24 cellular contexts compared by ENCODE assay signal in genomic region chr11:87020336-87020735, GRCh38.
"Had no signal": no experiment of that assay in that cellular context is flagged by ENCODE, and none has a peak within 500 bp of the region (broad histone marks: within the 10 kb centered on the region; RNA-seq: fewer than 3 reads in every experiment).

No MANE protein-coding gene starts in this region.

- H3K36me3 ChIP-seq: colonic mucosa, left lung, upper lobe of left lung had no signal

- ATAC-seq: activated CD4-positive, alpha-beta T cell treated with anti-CD3 and anti-CD28 coated beads for 36 hours; activated T-cell treated with anti-CD3 and anti-CD28 coated beads, Interleukin-2, amount 50 U/mL, for 4 hours; left lung; sciatic nerve; stimulated activated memory B cell treated with anti-CD40 and anti-IgM and Interleukin-4, amounts not matched to agents 10 μg/mL and 1 μg/mL and 100 μg/mL, for 72 hours had no signal

- DNase-seq: activated B cell treated with CpG ODN at 0.5 μM for 24 hours; activated CD4-positive, alpha-beta T cell treated with anti-CD3 and anti-CD28 coated beads for 36 hours; activated CD4-positive, alpha-beta T cell treated with anti-CD3 and anti-CD28 coated beads, Interleukin-2, amount 50 U/mL, for 4 hours; activated CD8-positive, alpha-beta memory T cell treated with anti-CD3 and anti-CD28 coated beads, Interleukin-2, amount 50 U/mL, for 48 hours; activated naive CD4-positive, alpha-beta T cell treated with Interleukin-2 at 50 U/mL for 16 hours; activated naive CD8-positive, alpha-beta T cell treated with anti-CD3 and anti-CD28 coated beads for 36 hours; activated T-cell treated with anti-CD3 and anti-CD28 coated beads, Interleukin-2, amount 50 U/mL, for 4 hours; amniotic stem cell; colonic mucosa; erythroblast; immature natural killer cell; left lung; mucosa of descending colon; occipital lobe; posterior cingulate gyrus; small intestine; stimulated activated CD4-positive, alpha-beta T cell treated with anti-CD3 and anti-CD28 coated beads, Interleukin-15, amount 100 ng/mL, for 24 hours; T1000; testis; upper lobe of left lung had no signal

- H3K27ac Mint-ChIP-seq: activated B cell treated with CpG ODN at 0.5 μM for 24 hours; activated CD4-positive, alpha-beta T cell treated with anti-CD3 and anti-CD28 coated beads for 36 hours; activated naive CD8-positive, alpha-beta T cell treated with anti-CD3 and anti-CD28 coated beads for 36 hours; activated T-helper 2 cell treated with anti-CD3 and anti-CD28 coated beads, Interferon-gamma antibody, Interleukin-2, Interleukin-4, amounts not matched to agents 10 μg/mL and 5 μg/mL and 100 μg/mL, durations not matched to agents 14 hours and 24 hours and 36 hours; immature natural killer cell; stimulated activated memory B cell treated with anti-CD40 and anti-IgM and Interleukin-4, amounts not matched to agents 10 μg/mL and 1 μg/mL and 100 μg/mL, for 72 hours had no signal

- H3K27me3 Mint-ChIP-seq: activated naive CD8-positive, alpha-beta T cell treated with anti-CD3 and anti-CD28 coated beads for 36 hours; stimulated activated memory B cell treated with anti-CD40 and anti-IgM and Interleukin-4, amounts not matched to agents 10 μg/mL and 1 μg/mL and 100 μg/mL, for 72 hours had no signal

- H3K27me3 ChIP-seq: colonic mucosa, left lung, testis, upper lobe of left lung had no signal

- H3K4me1 ChIP-seq: colonic mucosa, left lung, testis had no signal

- FAIRE-seq: bronchial epithelial cell, small intestine had no signal

- H3K4me1 Mint-ChIP-seq: activated B cell treated with CpG ODN at 0.5 μM for 24 hours; activated CD4-positive, alpha-beta T cell treated with anti-CD3 and anti-CD28 coated beads for 36 hours; stimulated activated memory B cell treated with anti-CD40 and anti-IgM and Interleukin-4, amounts not matched to agents 10 μg/mL and 1 μg/mL and 100 μg/mL, for 72 hours had no signal

- H3K36me3 Mint-ChIP-seq: activated naive CD8-positive, alpha-beta T cell treated with anti-CD3 and anti-CD28 coated beads for 36 hours; stimulated activated memory B cell treated with anti-CD40 and anti-IgM and Interleukin-4, amounts not matched to agents 10 μg/mL and 1 μg/mL and 100 μg/mL, for 72 hours had no signal

- H3K27ac ChIP-seq: testis had no signal

- H3K4me3 ChIP-seq: colonic mucosa, left lung, mucosa of descending colon, testis, upper lobe of left lung had no signal

- H3K9me3 Mint-ChIP-seq: activated B cell treated with CpG ODN at 0.5 μM for 24 hours; activated naive CD8-positive, alpha-beta T cell treated with anti-CD3 and anti-CD28 coated beads for 36 hours; activated T-cell treated with anti-CD3 and anti-CD28 coated beads, Interleukin-2, amount 50 U/mL, for 4 hours; immature natural killer cell; stimulated activated memory B cell treated with anti-CD40 and anti-IgM and Interleukin-4, amounts not matched to agents 10 μg/mL and 1 μg/mL and 100 μg/mL, for 72 hours had no signal

- H3K9me3 ChIP-seq: colonic mucosa, left lung, mucosa of descending colon, testis, upper lobe of left lung had no signal

- H3K4me3 Mint-ChIP-seq: activated B cell treated with CpG ODN at 0.5 μM for 24 hours; activated CD4-positive, alpha-beta T cell treated with anti-CD3 and anti-CD28 coated beads for 36 hours; activated naive CD8-positive, alpha-beta T cell treated with anti-CD3 and anti-CD28 coated beads for 36 hours; activated T-cell treated with anti-CD3 and anti-CD28 coated beads, Interleukin-2, amount 50 U/mL, for 4 hours; immature natural killer cell; stimulated activated memory B cell treated with anti-CD40 and anti-IgM and Interleukin-4, amounts not matched to agents 10 μg/mL and 1 μg/mL and 100 μg/mL, for 72 hours had no signal
